18 cellular contexts compared by ENCODE assay signal in the genomic region with DNA sequence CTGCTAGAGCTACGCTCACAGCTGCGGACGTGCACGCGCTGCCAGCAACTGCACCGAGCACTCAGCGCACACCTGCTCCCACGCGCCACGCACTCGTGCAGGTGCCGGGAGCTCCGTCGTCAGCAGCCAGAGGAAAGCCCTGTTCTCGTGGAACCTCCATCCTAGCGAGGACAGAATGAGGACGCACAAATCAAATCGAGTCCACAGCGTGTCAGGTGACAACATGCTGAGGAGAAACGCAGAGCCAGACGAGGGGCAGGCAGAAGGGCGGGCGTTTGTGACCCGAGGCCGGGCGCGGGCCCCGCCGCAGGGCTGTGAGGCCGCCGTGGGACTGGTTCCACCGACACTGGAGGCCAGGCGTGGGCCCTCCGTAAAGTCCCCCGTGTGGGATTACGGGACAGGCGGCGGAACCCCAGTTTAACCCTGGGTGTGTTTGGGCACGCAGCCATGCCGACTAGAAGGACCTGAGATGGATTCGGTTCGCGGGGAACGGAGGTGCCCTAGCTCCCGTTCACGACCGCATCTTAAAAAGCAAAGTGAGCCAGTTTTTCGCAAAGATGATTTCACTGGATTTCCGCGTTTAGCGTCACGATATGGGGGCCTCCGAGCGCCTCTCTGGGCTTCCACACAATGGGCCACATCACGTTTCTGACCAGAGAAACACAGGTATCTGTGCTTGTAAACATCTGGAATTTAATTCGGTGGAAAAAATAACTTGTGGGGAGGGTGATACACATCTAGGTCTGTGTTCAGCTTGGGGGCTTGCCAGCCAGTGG. TPM values are rescaled to one million over a fixed set of nuclear protein-coding genes. Genes with fewer than 3 reads are reported as not detected.
DNase-seq lines count a peak whose midpoint lies in the region; ATAC-seq and TF ChIP-seq lines count a peak whose summit lies in the region.
"Had no signal": no experiment of that assay in that cellular context is flagged by ENCODE, and none has a peak within 500 bp of the region (broad histone marks: within the 10 kb centered on the region; RNA-seq: fewer than 3 reads in every experiment).

No MANE protein-coding gene starts in this region.

- H3F3A ChIP-seq in neural progenitor cell (ENCODE audit: low read depth): peaks cover 17% of the 10 kb centered on the region

- no peaks in the 10 kb centered on the region for H3K79me2 ChIP-seq in neural progenitor cell (ENCODE audit: low read depth)

- H3K27me3 Mint-ChIP-seq in endodermal cell (ENCODE audit: insufficient read depth): no peaks in the 10 kb centered on the region
- peaks cover 27% of the 10 kb centered on the region for H3K27me3 Mint-ChIP-seq in neural progenitor cell (ENCODE audit: insufficient read depth, low read depth)

- H3K4me1 Mint-ChIP-seq in endodermal cell (peaks cover 5% of the 10 kb centered on the region), neural progenitor cell (peaks cover 91% of the 10 kb centered on the region)
- H3K4me1 Mint-ChIP-seq: CD14-positive monocyte had no signal

- no peaks in the 10 kb centered on the region for H4K20me1 ChIP-seq in neural progenitor cell (ENCODE audit: low read depth)

- H3K4me3 ChIP-seq in endodermal cell (ENCODE audit: low read length) (no peak overlapping the region), neural progenitor cell (no peak overlapping the region)

- H3K27ac Mint-ChIP-seq in endodermal cell: no peak overlapping the region
- H3K27ac Mint-ChIP-seq in neural progenitor cell: peak overlapping the region; percentile 78
- H3K27ac Mint-ChIP-seq: CD14-positive monocyte; CD8-positive, alpha-beta T cell had no signal

- H3K36me3 Mint-ChIP-seq in endodermal cell (ENCODE audit: low read depth) (no peaks in the 10 kb centered on the region), neural progenitor cell (peaks cover 8% of the 10 kb centered on the region)
- H3K36me3 Mint-ChIP-seq: CD14-positive monocyte; CD8-positive, alpha-beta T cell had no signal

- H3K9me3 Mint-ChIP-seq in endodermal cell (no peaks in the 10 kb centered on the region), neural progenitor cell (peaks cover 15% of the 10 kb centered on the region)
- H3K9me3 Mint-ChIP-seq: CD8-positive, alpha-beta T cell had no signal

- no peak overlapping the region for H3K27ac ChIP-seq in endodermal cell (ENCODE audit: low read depth, low read length)
- H3K27ac ChIP-seq in neural progenitor cell: no peak overlapping the region
- H3K27ac ChIP-seq: 22Rv1 had no signal

- TF ChIP-seq CTCF in endodermal cell (conservative IDR thresholded peaks at IDR 0.05): no peak
- TF ChIP-seq CTCF in neural progenitor cell (IDR thresholded peaks at IDR 0.05): no peak

- no peak overlapping the region for H3K4me3 Mint-ChIP-seq in endodermal cell
- H3K4me3 Mint-ChIP-seq in neural progenitor cell: peak overlapping the region; percentile 38
- H3K4me3 Mint-ChIP-seq: CD8-positive, alpha-beta T cell had no signal

- H3K9me3 ChIP-seq in endodermal cell (ENCODE audit: control insufficient read depth, low read length) (no peaks in the 10 kb centered on the region), neural progenitor cell (ENCODE audit: low read depth) (no peaks in the 10 kb centered on the region)

- H3K4me2 ChIP-seq in neural progenitor cell: no peak overlapping the region

- H3K9ac ChIP-seq in endodermal cell (ENCODE audit: extremely low read depth, low read length, poor library complexity, severe bottlenecking): no peak overlapping the region
- H3K9ac ChIP-seq in neural progenitor cell: no peak overlapping the region

- no peaks in the 10 kb centered on the region for H3K27me3 ChIP-seq in endodermal cell (ENCODE audit: control insufficient read depth, insufficient read depth, low read length, poor library complexity, severe bottlenecking)
- H3K27me3 ChIP-seq in neural progenitor cell: no peaks in the 10 kb centered on the region

- H3K36me3 ChIP-seq in endodermal cell (ENCODE audit: control insufficient read depth, insufficient read depth, low read length): no peaks in the 10 kb centered on the region
- no peaks in the 10 kb centered on the region for H3K36me3 ChIP-seq in neural progenitor cell

- no peak overlapping the region for H2AFZ ChIP-seq in neural progenitor cell (replicated peaks)

- ATAC-seq in GM18873 (IDR thresholded peaks at IDR 0.05; ENCODE audit: low FRiP score, unreplicated experiment): no peak
- ATAC-seq in HG02938 (IDR thresholded peaks at IDR 0.05; ENCODE audit: unreplicated experiment): no peak
- ATAC-seq: CD8-positive, alpha-beta T cell; HCT116 had no signal

- DNase-seq in DMS53 (lab: John Stamatoyannopoulos, UW) (peak; percentile 28), DMS53 treated with DMSO at 0.1 percent for 48 hours (lab: John Stamatoyannopoulos, UW; ENCODE audit: unreplicated experiment) (no peak), NCI-H1092 (lab: John Stamatoyannopoulos, UW) (peak; percentile 64), endodermal cell (peak; percentile 47), neural progenitor cell (ENCODE audit: low spot score) (no peak), mesenteric fat pad (ENCODE audit: low spot score) (no peak)
- DNase-seq: CD8-positive, alpha-beta T cell; COR-L47; DMS153; GF-D8 had no signal

- H3K4me1 ChIP-seq in endodermal cell (ENCODE audit: control insufficient read depth, insufficient read depth, low read length) (no peaks in the 10 kb centered on the region), neural progenitor cell (peaks cover 27% of the 10 kb centered on the region)

- WGBS in endodermal cell (ENCODE audit: insufficient coverage in 1 of 2, insufficient read length in 1 of 2), 2 experiments: 94 to 95% methylated on average over 48 to 56 of the region's 56 CpGs

RNA-seq across cellular contexts. Expression of a gene that starts 26.9 kb away (rescaled TPM):
- total RNA-seq in endodermal cell: under 1 TPM; 0.44 to 0.53 TPM
- polyA plus RNA-seq in endodermal cell (2013, experiment 1 of 2): 4.5 TPM
- polyA plus RNA-seq in endodermal cell (2013, experiment 2 of 2): 5.1 TPM
- not detected in 2 replicates for total RNA-seq in neural progenitor cell (ENCODE audit: low replicate concordance)
- 5.7 TPM for total RNA-seq in mesenteric fat pad
- total RNA-seq: A673, HT-29 had no signal
- polyA plus RNA-seq: BJ, CD14-positive monocyte had no signal

RNA-seq across cellular contexts. Expression of a gene that starts 50.0 kb away (rescaled TPM):
- total RNA-seq in endodermal cell: 100 to 1,000 TPM; 111 to 144 TPM
- polyA plus RNA-seq in endodermal cell (2013, experiment 1 of 2): 171 TPM
- polyA plus RNA-seq in endodermal cell (2013, experiment 2 of 2): 164 TPM
- total RNA-seq in neural progenitor cell (ENCODE audit: low replicate concordance): 173 and 236 TPM in 2 replicates
- 51.3 TPM for total RNA-seq in mesenteric fat pad

RNA-seq across cellular contexts. Expression of a gene that starts 50.9 kb away (rescaled TPM):
- total RNA-seq in endodermal cell: 10 to 100 TPM; 33.6 to 39.0 TPM
- 39.0 TPM for polyA plus RNA-seq in endodermal cell (2013, experiment 1 of 2)
- polyA plus RNA-seq in endodermal cell (2013, experiment 2 of 2): 30.5 TPM
- total RNA-seq in neural progenitor cell (ENCODE audit: low replicate concordance): 24.3 and 47.9 TPM in 2 replicates
- total RNA-seq in mesenteric fat pad: 16.7 TPM

Comparison
In these comparisons a context has a peak if more than half of its experiments do, and no peak if none do; other contexts are left out.
1. DNase-seq: peak in DMS53 (single experiment), NCI-H1092 (single experiment) and endodermal cell (single experiment); none in DMS53 treated with DMSO at 0.1 percent for 48 hours (single experiment), neural progenitor cell (single experiment) and mesenteric fat pad (single experiment).